Comparison of ENCODE assay signal across 9 cellular contexts in genomic region chr13:41456768-41457588, GRCh38. TPM values are rescaled to one million over a fixed set of nuclear protein-coding genes. Genes with fewer than 3 reads are reported as not detected.
DNase-seq lines count a peak whose midpoint lies in the region; ATAC-seq, FAIRE-seq and TF ChIP-seq lines count a peak whose summit lies in the region.
"Had no signal": no experiment of that assay in that cellular context is flagged by ENCODE, and none has a peak within 500 bp of the region (broad histone marks: within the 10 kb centered on the region; RNA-seq: fewer than 3 reads in every experiment).

A gene with protein sequence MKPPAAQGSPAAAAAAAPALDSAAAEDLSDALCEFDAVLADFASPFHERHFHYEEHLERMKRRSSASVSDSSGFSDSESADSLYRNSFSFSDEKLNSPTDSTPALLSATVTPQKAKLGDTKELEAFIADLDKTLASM (plus strand): TSS chr13:41457550. CDS start chr13:41457708, 158 bp downstream.

- POLR2A ChIA-PET in GM12878 (lab: Charles Lee) = no interaction called here

- H3K9me3 ChIP-seq in GM12878 (replicated peaks; ENCODE audit: control insufficient read depth, insufficient read depth, low read length) (no peaks in the 10 kb centered on the region), iPS-15b (ENCODE audit: control insufficient read depth, insufficient read depth, low read length) (no peaks in the 10 kb centered on the region)

- no peak for TF ChIP-seq RAD21 in GM12878 (IDR thresholded peaks at IDR 0.05; ENCODE audit: insufficient read depth, low read depth, low read length)

- H3K36me3 ChIP-seq in GM12878 (ENCODE audit: control insufficient read depth in 2 of 2, insufficient read depth in 2 of 2, low read length in 1 of 2) (no peaks in the 10 kb centered on the region; a peak in 1 of 4 replicates), iPS-15b (ENCODE audit: control insufficient read depth, insufficient read depth, low read length) (no peaks in the 10 kb centered on the region)

- peak within 1 kb of the TSS; percentile 69 for H3K9ac ChIP-seq in GM12878 (ENCODE audit: control insufficient read depth, insufficient read depth, low read length)
- no peak within 1 kb of the TSS for H3K9ac ChIP-seq in iPS-15b (ENCODE audit: low read depth, low read length)

- CTCF ChIA-PET in GM12878 (lab: Yijun Ruan, JAX) = interaction anchor here (1.0 kb wide), 1 partner anchor 145 kb away, joined by 3 read pairs; no protein-coding TSS in a partner anchor

- H3K79me2 ChIP-seq in GM12878 (ENCODE audit: control insufficient read depth, insufficient read depth, low read length) = no peaks in the 10 kb centered on the region; the same call in 1 of the 2 replicates

- TF ChIP-seq POLR2A in GM12878 (IDR thresholded peaks at IDR 0.05; ENCODE audit: low read depth, low read length) = no peak; the same call in none of the 2 replicates

- H3K27me3 ChIP-seq in GM12878 (replicated peaks in 1 of 2; ENCODE audit: control insufficient read depth in 2 of 2, insufficient read depth in 2 of 2, low read length in 1 of 2) (peaks cover 0 to 7% of the 10 kb centered on the region in 2 experiments; a peak in 2 of 4 replicates), iPS-15b (ENCODE audit: control insufficient read depth, insufficient read depth, low read length) (peaks cover 71% of the 10 kb centered on the region)

- peak within 1 kb of the TSS; percentile 74 for H3K4me2 ChIP-seq in GM12878 (ENCODE audit: control insufficient read depth, insufficient read depth)

- TF ChIP-seq CTCF in GM12878 (IDR thresholded peaks at IDR 0.05 in 2 of 3, conservative IDR thresholded peaks at IDR 0.05 in 1 of 3; ENCODE audit: control insufficient read depth in 2 of 3, extremely low read depth in 1 of 3, insufficient read depth in 1 of 3, low read depth in 3 of 3, low read length in 3 of 3) = no peak

- H3K4me1 ChIP-seq in GM12878 (ENCODE audit: control insufficient read depth, insufficient read depth, low read length) (peaks cover 33% of the 10 kb centered on the region), iPS-15b (ENCODE audit: control insufficient read depth, insufficient read depth, low read length) (peaks cover 4% of the 10 kb centered on the region)

- in situ Hi-C loops in GM12878 (cut with MboI) = no loop called here

- SMC1A ChIA-PET in GM12878 (lab: Charles Lee; ENCODE audit: uncharacterized antibody, unreplicated experiment) = no interaction called here

- H4K20me1 ChIP-seq in GM12878 (ENCODE audit: control insufficient read depth, insufficient read depth) = no peaks in the 10 kb centered on the region

- intact Hi-C loops in GM12878 (cut with micrococcal nuclease; ENCODE audit: unreplicated experiment) = no loop called here

- H3K4me3 ChIP-seq in GM12878 (peak within 1 kb of the TSS; percentile 80), iPS-15b (ENCODE audit: low read depth, low read length) (peak within 1 kb of the TSS; percentile 54), skeletal muscle cell (ENCODE audit: low read depth, low read length) (peak within 1 kb of the TSS; percentile 54)

- RAD21 ChIA-PET in GM12878 (lab: Charles Lee; ENCODE audit: unreplicated experiment) = interaction anchor here (0.7 to 1.1 kb wide), 3 partner anchors 35 to 213 kb away, joined by 3 to 4 read pairs (median 3); no protein-coding TSS in a partner anchor

- DNase-seq in C1 segment of cervical spinal cord (lab: John Stamatoyannopoulos, UW) = peak in 12 of 14 donors; percentile 29 to 88 (median 66)
- DNase-seq in T1000 (lab: John Stamatoyannopoulos, UW) = peak; percentile 25
- no peak for DNase-seq in GM12878 (ENCODE audit: low read depth, low spot score)
- peak; percentile 9 for DNase-seq in skeletal muscle cell (ENCODE audit: low read depth)
- DNase-seq in NCI-H128 (lab: John Stamatoyannopoulos, UW; ENCODE audit: unreplicated experiment) = no peak

- no peak for FAIRE-seq in GM12878 (lab: Jason Lieb, UNC)
- FAIRE-seq: colon had no signal

- ATAC-seq in GM19324 (IDR thresholded peaks at IDR 0.05; ENCODE audit: low FRiP score, unreplicated experiment) = peak; percentile 72
- peak; percentile 73 for ATAC-seq in HG03521 (IDR thresholded peaks at IDR 0.05; ENCODE audit: unreplicated experiment)
- ATAC-seq in GM12878 = peak; percentile 83

- WGBS in GM12878 (ENCODE audit: insufficient coverage, insufficient replicate concordance, low lambda C conversion rate, missing lambda C conversion rate) = 7% methylated on average over 67 of the region's 92 CpGs

- BruUV-seq in GM12878 (replicated peaks; lab: Mats Ljungman, UMichigan) = no TSS peak

- peak in 1 of 2 experiments; percentile 26; a peak in 1 of 4 replicates for TF ChIP-seq EP300 in GM12878 (IDR thresholded peaks at IDR 0.05; ENCODE audit: borderline replicate concordance in 1 of 2, control insufficient read depth in 1 of 2, low read depth in 2 of 2, low read length in 2 of 2)

- H2AFZ ChIP-seq in GM12878 (ENCODE audit: control insufficient read depth, low read depth, low read length) = peak within 1 kb of the TSS; percentile 87

- no peak within 1 kb of the TSS; the same call in 1 of the 2 replicates for H3K27ac ChIP-seq in GM12878 (ENCODE audit: control insufficient read depth, insufficient read depth)

TF ChIP-seq in GM12878, 131 proteins besides CTCF, POLR2A, EP300 and RAD21 (continues in another document):
- TF ChIP-seq SP1 (IDR thresholded peaks at IDR 0.05; ENCODE audit: low read depth, low read length) = peak; percentile 17
- TF ChIP-seq YY1 (IDR thresholded peaks at IDR 0.05; ENCODE audit: low read depth, low read length) = 0 out of 2 replicates have a peak, but pooled peaks have one; percentile 4
- TF ChIP-seq, protein P1, sequence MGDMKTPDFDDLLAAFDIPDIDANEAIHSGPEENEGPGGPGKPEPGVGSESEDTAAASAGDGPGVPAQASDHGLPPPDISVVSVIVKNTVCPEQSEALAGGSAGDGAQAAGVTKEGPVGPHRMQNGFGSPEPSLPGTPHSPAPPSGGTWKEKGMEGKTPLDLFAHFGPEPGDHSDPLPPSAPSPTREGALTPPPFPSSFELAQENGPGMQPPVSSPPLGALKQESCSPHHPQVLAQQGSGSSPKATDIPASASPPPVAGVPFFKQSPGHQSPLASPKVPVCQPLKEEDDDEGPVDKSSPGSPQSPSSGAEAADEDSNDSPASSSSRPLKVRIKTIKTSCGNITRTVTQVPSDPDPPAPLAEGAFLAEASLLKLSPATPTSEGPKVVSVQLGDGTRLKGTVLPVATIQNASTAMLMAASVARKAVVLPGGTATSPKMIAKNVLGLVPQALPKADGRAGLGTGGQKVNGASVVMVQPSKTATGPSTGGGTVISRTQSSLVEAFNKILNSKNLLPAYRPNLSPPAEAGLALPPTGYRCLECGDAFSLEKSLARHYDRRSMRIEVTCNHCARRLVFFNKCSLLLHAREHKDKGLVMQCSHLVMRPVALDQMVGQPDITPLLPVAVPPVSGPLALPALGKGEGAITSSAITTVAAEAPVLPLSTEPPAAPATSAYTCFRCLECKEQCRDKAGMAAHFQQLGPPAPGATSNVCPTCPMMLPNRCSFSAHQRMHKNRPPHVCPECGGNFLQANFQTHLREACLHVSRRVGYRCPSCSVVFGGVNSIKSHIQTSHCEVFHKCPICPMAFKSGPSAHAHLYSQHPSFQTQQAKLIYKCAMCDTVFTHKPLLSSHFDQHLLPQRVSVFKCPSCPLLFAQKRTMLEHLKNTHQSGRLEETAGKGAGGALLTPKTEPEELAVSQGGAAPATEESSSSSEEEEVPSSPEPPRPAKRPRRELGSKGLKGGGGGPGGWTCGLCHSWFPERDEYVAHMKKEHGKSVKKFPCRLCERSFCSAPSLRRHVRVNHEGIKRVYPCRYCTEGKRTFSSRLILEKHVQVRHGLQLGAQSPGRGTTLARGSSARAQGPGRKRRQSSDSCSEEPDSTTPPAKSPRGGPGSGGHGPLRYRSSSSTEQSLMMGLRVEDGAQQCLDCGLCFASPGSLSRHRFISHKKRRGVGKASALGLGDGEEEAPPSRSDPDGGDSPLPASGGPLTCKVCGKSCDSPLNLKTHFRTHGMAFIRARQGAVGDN (IDR thresholded peaks at IDR 0.05) = peak; percentile 73
- TF ChIP-seq, protein P2, sequence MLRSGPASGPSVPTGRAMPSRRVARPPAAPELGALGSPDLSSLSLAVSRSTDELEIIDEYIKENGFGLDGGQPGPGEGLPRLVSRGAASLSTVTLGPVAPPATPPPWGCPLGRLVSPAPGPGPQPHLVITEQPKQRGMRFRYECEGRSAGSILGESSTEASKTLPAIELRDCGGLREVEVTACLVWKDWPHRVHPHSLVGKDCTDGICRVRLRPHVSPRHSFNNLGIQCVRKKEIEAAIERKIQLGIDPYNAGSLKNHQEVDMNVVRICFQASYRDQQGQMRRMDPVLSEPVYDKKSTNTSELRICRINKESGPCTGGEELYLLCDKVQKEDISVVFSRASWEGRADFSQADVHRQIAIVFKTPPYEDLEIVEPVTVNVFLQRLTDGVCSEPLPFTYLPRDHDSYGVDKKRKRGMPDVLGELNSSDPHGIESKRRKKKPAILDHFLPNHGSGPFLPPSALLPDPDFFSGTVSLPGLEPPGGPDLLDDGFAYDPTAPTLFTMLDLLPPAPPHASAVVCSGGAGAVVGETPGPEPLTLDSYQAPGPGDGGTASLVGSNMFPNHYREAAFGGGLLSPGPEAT (IDR thresholded peaks at IDR 0.05; ENCODE audit: low read depth) = peak; percentile 41; the same call in 1 of the 2 replicates
- TF ChIP-seq CHD4 (IDR thresholded peaks at IDR 0.05) = no peak
- TF ChIP-seq DPF2 (IDR thresholded peaks at IDR 0.05) = peak; percentile 63
- TF ChIP-seq MAX (IDR thresholded peaks at IDR 0.05; ENCODE audit: low read depth, low read length) = peak; percentile 65; the same call in 1 of the 2 replicates

RNA-seq across cellular contexts. Expression of the gene that starts here (rescaled TPM):
- not detected in 2 replicates for total RNA-seq in GM12878 (2013; cell fraction: nucleolus; rRNA removed)
- total RNA-seq in GM12878 (2014; rRNA removed) (14.6 and 19.4 TPM in 2 replicates), GM12878 (2014; rRNA removed; fragmentation: Illumina TruSeq; extraction: Trizol) (10.0 and 11.6 TPM in 2 replicates), GM12878 (2021) (10.0 and 10.5 TPM in 2 replicates)
- 4.5 TPM for polyA plus RNA-seq in GM12878 (2011; ENCODE audit: low read depth)
- polyA plus RNA-seq in GM12878 (2011; rRNA removed) (0.36 and 0.41 TPM in 2 replicates), GM12878 (2014; fragmentation: Illumina TruSeq; extraction: Trizol) (8.2 and 9.6 TPM in 2 replicates), GM12878 (2014; fragmentation: Nextera tagmentation; extraction: Ambion mirVana) (1 to 10 TPM; 6.2 to 9.8 TPM), GM12878 (2014; rRNA removed) (16.8 and 18.1 TPM in 2 replicates), GM12878 (2016; fragmentation: Nextera tagmentation; extraction: Ambion mirVana) (10 to 100 TPM in 1 of 2 experiments, 1 to 10 TPM in 1; 5.6 to 11.9 TPM)
- polyA plus RNA-seq in GM12878 (2011; cell fraction: cytosol; rRNA removed) = 0.39 and 0.42 TPM in 2 replicates
- 0.12 and 0.54 TPM in 2 replicates for polyA plus RNA-seq in GM12878 (2011; cell fraction: nucleus; rRNA removed)
- polyA plus RNA-seq in GM12878 (2012) = 6.6 and 11.5 TPM in 2 replicates
- polyA minus RNA-seq in GM12878 (2011; rRNA and poly(A)+ RNA removed) = not detected in 2 replicates
- not detected in 2 replicates for polyA minus RNA-seq in GM12878 (2011; cell fraction: cytosol; rRNA and poly(A)+ RNA removed)
- polyA minus RNA-seq in GM12878 (2011; cell fraction: nucleus; rRNA and poly(A)+ RNA removed) = not detected in 2 replicates

Comparison
In these comparisons a context has a peak if more than half of its experiments do, and no peak if none do; other contexts are left out.
1. DNase-seq: peak in C1 segment of cervical spinal cord (12 of 14), T1000 (single experiment) and skeletal muscle cell (single experiment); none in GM12878 (single experiment) and NCI-H128 (single experiment).
2. Peak in every context shown above with its lines, with median percentiles within 50 percentile points of each other: ATAC-seq and H3K4me3 ChIP-seq.